Comparison of ENCODE assay signal across 8 cellular contexts in the genomic region with DNA sequence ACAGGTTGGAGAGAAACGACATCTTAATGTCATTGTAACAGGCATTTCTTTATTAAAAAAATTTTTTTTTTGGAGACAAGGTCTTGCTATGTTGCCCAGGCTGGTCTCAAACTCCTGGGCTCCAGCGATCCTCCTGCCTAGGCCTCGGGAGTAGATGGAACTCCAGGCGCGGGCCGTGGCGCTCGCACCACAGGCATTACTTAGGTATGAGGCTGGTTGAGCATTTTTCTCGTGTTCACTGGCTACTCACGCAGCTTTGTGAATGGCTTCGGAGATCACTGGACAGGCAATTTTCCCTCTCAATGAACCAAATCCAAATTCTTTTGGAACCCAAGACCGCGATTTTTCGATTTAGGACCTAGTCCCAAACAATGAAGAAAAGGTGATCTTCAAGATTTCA. TPM values are rescaled to one million over a fixed set of nuclear protein-coding genes. Genes with fewer than 3 reads are reported as not detected.
DNase-seq lines count a peak whose midpoint lies in the region; ATAC-seq, FAIRE-seq and TF ChIP-seq lines count a peak whose summit lies in the region.

No MANE protein-coding gene starts in this region.

- peak overlapping the region; percentile 87 for H3K4me2 ChIP-seq in astrocyte (ENCODE audit: low read length)

- FAIRE-seq in astrocyte (lab: Jason Lieb, UNC), result no peak

- CTCF ChIA-PET in activated CD4-positive, alpha-beta T cell treated with anti-CD3 and anti-CD28 coated beads, Interleukin-2, amount 10 ng/mL, durations not matched to agents 7 days and 5 days (lab: Charles Lee), result no interaction called here

- no peak for DNase-seq in activated CD4-positive, alpha-beta T cell treated with anti-CD3 and anti-CD28 coated beads, Interleukin-2, amount 10 ng/mL, durations not matched to agents 7 days and 5 days
- DNase-seq in activated CD4-positive, alpha-beta T cell treated with anti-CD3 and anti-CD28 coated beads, Interleukin-2, amount 50 U/mL, for 48 hours, result no peak
- DNase-seq in astrocyte (ENCODE audit: low read depth), result peak; percentile 44
- DNase-seq in left kidney (ENCODE audit: low read depth, low spot score), result peak; percentile 46
- no peak for DNase-seq in tibial nerve (ENCODE audit: low spot score in 2 of 2)
- no peak for DNase-seq in NK-92 (lab: John Stamatoyannopoulos, UW; ENCODE audit: unreplicated experiment)

- H3K27me3 ChIP-seq in astrocyte (ENCODE audit: insufficient read depth, low read length), result no peaks in the 10 kb centered on the region
- peaks cover 0 to 3% of the 10 kb centered on the region in 2 donors for H3K27me3 ChIP-seq in tibial nerve

- TF ChIP-seq CTCF in astrocyte (IDR thresholded peaks at IDR 0.05; ENCODE audit: insufficient read depth, low read depth, low read length) (no peak), tibial nerve (IDR thresholded peaks at IDR 0.05) (no peak)

- H3K9me3 Mint-ChIP-seq in activated CD4-positive, alpha-beta T cell treated with anti-CD3 and anti-CD28 coated beads, Interleukin-2, amount 10 ng/mL, durations not matched to agents 7 days and 5 days, result no peaks in the 10 kb centered on the region
- no peaks in the 10 kb centered on the region for H3K9me3 Mint-ChIP-seq in astrocyte (ENCODE audit: unreplicated experiment)

- H3K4me3 ChIP-seq in astrocyte (ENCODE audit: insufficient read depth, low read depth, low read length), result peak overlapping the region; percentile 71
- peak overlapping the region; percentile 59 to 89 (median 66) for H3K4me3 ChIP-seq in tibial nerve

- no peaks in the 10 kb centered on the region for H3K9me3 ChIP-seq in astrocyte (ENCODE audit: insufficient read depth, low read depth, low read length)
- no peaks in the 10 kb centered on the region for H3K9me3 ChIP-seq in tibial nerve

- no peak for TF ChIP-seq EP300 in tibial nerve (IDR thresholded peaks at IDR 0.05)

- peak overlapping the region; percentile 67 for H3K9ac ChIP-seq in astrocyte (ENCODE audit: low read length)

- H3K4me1 Mint-ChIP-seq in activated CD4-positive, alpha-beta T cell treated with anti-CD3 and anti-CD28 coated beads, Interleukin-2, amount 10 ng/mL, durations not matched to agents 7 days and 5 days, result peaks cover 8% of the 10 kb centered on the region
- H3K4me1 Mint-ChIP-seq in astrocyte (ENCODE audit: low read depth, unreplicated experiment), result peaks cover 15% of the 10 kb centered on the region

- no peak overlapping the region for H3K27ac Mint-ChIP-seq in activated CD4-positive, alpha-beta T cell treated with anti-CD3 and anti-CD28 coated beads, Interleukin-2, amount 10 ng/mL, durations not matched to agents 7 days and 5 days
- H3K27ac Mint-ChIP-seq in astrocyte (ENCODE audit: unreplicated experiment), result peak overlapping the region; percentile 78

- H3K36me3 Mint-ChIP-seq in activated CD4-positive, alpha-beta T cell treated with anti-CD3 and anti-CD28 coated beads, Interleukin-2, amount 10 ng/mL, durations not matched to agents 7 days and 5 days (ENCODE audit: low read depth), result no peaks in the 10 kb centered on the region
- peaks cover 2% of the 10 kb centered on the region for H3K36me3 Mint-ChIP-seq in astrocyte (ENCODE audit: low read depth, unreplicated experiment)

- H4K20me1 ChIP-seq in astrocyte (ENCODE audit: insufficient read depth, low read length), result peaks cover 27% of the 10 kb centered on the region

- H3K27ac ChIP-seq in astrocyte (ENCODE audit: low read depth, low read length) (no peak overlapping the region), tibial nerve (peak overlapping the region in 3 of 4 donors; percentile 57 to 91 (median 61))

- peaks cover 66% of the 10 kb centered on the region for H3K27me3 Mint-ChIP-seq in activated CD4-positive, alpha-beta T cell treated with anti-CD3 and anti-CD28 coated beads, Interleukin-2, amount 10 ng/mL, durations not matched to agents 7 days and 5 days
- H3K27me3 Mint-ChIP-seq in astrocyte (ENCODE audit: low read depth, unreplicated experiment), result no peaks in the 10 kb centered on the region

- peaks cover 3% of the 10 kb centered on the region for H3K79me2 ChIP-seq in astrocyte (ENCODE audit: insufficient read depth, low read length)

- peak overlapping the region; percentile 92 for H2AFZ ChIP-seq in astrocyte (ENCODE audit: low read depth, low read length)

- peaks cover 10% of the 10 kb centered on the region for H3K4me1 ChIP-seq in astrocyte (ENCODE audit: insufficient read depth, low read length)
- H3K4me1 ChIP-seq in tibial nerve, result peaks cover 0 to 52% (median 4%) of the 10 kb centered on the region in 4 donors

- POLR2A ChIA-PET in activated CD4-positive, alpha-beta T cell treated with anti-CD3 and anti-CD28 coated beads, Interleukin-2, amount 10 ng/mL, durations not matched to agents 7 days and 5 days (lab: Charles Lee), result no interaction called here

- ATAC-seq in HG02759 (IDR thresholded peaks at IDR 0.05; ENCODE audit: unreplicated experiment), result no peak
- ATAC-seq in GM19395 (IDR thresholded peaks at IDR 0.05; ENCODE audit: unreplicated experiment), result no peak

- no peaks in the 10 kb centered on the region for H3K36me3 ChIP-seq in astrocyte (ENCODE audit: insufficient read depth, low read length)
- no peaks in the 10 kb centered on the region for H3K36me3 ChIP-seq in tibial nerve

- no peak for TF ChIP-seq POLR2A in tibial nerve (IDR thresholded peaks at IDR 0.05)

- peak overlapping the region; percentile 67 for H3K4me3 Mint-ChIP-seq in activated CD4-positive, alpha-beta T cell treated with anti-CD3 and anti-CD28 coated beads, Interleukin-2, amount 10 ng/mL, durations not matched to agents 7 days and 5 days
- peak overlapping the region; percentile 91 for H3K4me3 Mint-ChIP-seq in astrocyte (ENCODE audit: unreplicated experiment)

- 18 to 23% methylated on average over 14 of the region's 14 CpGs for WGBS in tibial nerve, 2 donors

RNA-seq across cellular contexts. Expression of a gene that starts 0.8 kb away (rescaled TPM):
- total RNA-seq in activated CD4-positive, alpha-beta T cell treated with anti-CD3 and anti-CD28 coated beads, Interleukin-2, amount 10 ng/mL, durations not matched to agents 7 days and 5 days, result not detected
- total RNA-seq in astrocyte (27.2 and 30.8 TPM in 2 replicates), tibial nerve (10 to 100 TPM in 1 of 4 donors, 1 to 10 TPM in 3; 3.7 to 14.1 (median 7.1) TPM)

Comparison
In these comparisons a context has a peak if more than half of its experiments do, and no peak if none do; other contexts are left out.
1. DNase-seq: peak in astrocyte (single experiment) and left kidney (single experiment); none in activated CD4-positive, alpha-beta T cell treated with anti-CD3 and anti-CD28 coated beads, Interleukin-2, amount 10 ng/mL, durations not matched to agents 7 days and 5 days (single experiment), activated CD4-positive, alpha-beta T cell treated with anti-CD3 and anti-CD28 coated beads, Interleukin-2, amount 50 U/mL, for 48 hours (0 of 2), tibial nerve (0 of 2) and NK-92 (single experiment).
2. RNA of a gene that starts 0.8 kb away (total RNA-seq): 27.2 to 30.8 TPM in astrocyte and 3.7 to 14.1 TPM in tibial nerve; not detected in activated CD4-positive, alpha-beta T cell treated with anti-CD3 and anti-CD28 coated beads, Interleukin-2, amount 10 ng/mL, durations not matched to agents 7 days and 5 days; every median in the first group is over 4 times any median in the second.